Comparison of ENCODE assay signal across 8 cellular contexts in genomic region chr3:32577621-32578556, GRCh38. TPM values are rescaled to one million over a fixed set of nuclear protein-coding genes. Genes with fewer than 3 reads are reported as not detected.
DNase-seq lines count a peak whose midpoint lies in the region; ATAC-seq and TF ChIP-seq lines count a peak whose summit lies in the region.

No MANE protein-coding gene starts in this region.

- H3F3A ChIP-seq in DOHH2 (ENCODE audit: control insufficient read depth, insufficient read depth): no peaks in the 10 kb centered on the region

- H3K36me3 ChIP-seq in DOHH2 (ENCODE audit: control insufficient read depth, low read length) (no peaks in the 10 kb centered on the region), uterus (no peaks in the 10 kb centered on the region)

- H3K4me3 ChIP-seq in DOHH2 (ENCODE audit: low read length) (peak overlapping the region; percentile 50), WI38 (ENCODE audit: low read depth, low read length) (peak overlapping the region; percentile 13), uterus (no peak overlapping the region)

- intact Hi-C loops in uterus (cut with DNase I; ENCODE audit: low total_unique reads): no loop called here
- intact Hi-C loops in posterior vena cava (cut with DNase I): loop anchor here in 1 of 2 donors (1.0 kb wide), 1 partner anchor 33 kb away; no protein-coding TSS in a partner anchor

- H3K4me1 ChIP-seq in DOHH2 (ENCODE audit: control insufficient read depth, low read length) (peaks cover 16% of the 10 kb centered on the region), uterus (no peaks in the 10 kb centered on the region)

- H3K27ac ChIP-seq in DOHH2 (ENCODE audit: low read depth, low read length) (peak overlapping the region; percentile 39), uterus (peak overlapping the region in 1 of 2 donors; percentile 41)

- no peak for TF ChIP-seq POLR2A in uterus (IDR thresholded peaks at IDR 0.05)

- TF ChIP-seq CTCF in DOHH2 (IDR thresholded peaks at IDR 0.05; ENCODE audit: low read depth, low read length, poor library complexity, severe bottlenecking): no peak
- TF ChIP-seq CTCF in WI38 (IDR thresholded peaks at IDR 0.05; ENCODE audit: low read depth, low read length): no peak
- TF ChIP-seq CTCF in uterus (IDR thresholded peaks at IDR 0.05): no peak

- DNase-seq in hippocampal formation (lab: John Stamatoyannopoulos, UW) (peak; percentile 27 to 44), NCI-H526 treated with DMSO at 0.1 percent for 48 hours (lab: John Stamatoyannopoulos, UW) (no peak), uterus (no peak), posterior vena cava (ENCODE audit: low spot score) (no peak)

- H3K79me2 ChIP-seq in DOHH2 (ENCODE audit: control insufficient read depth, low read length): no peaks in the 10 kb centered on the region

- no peaks in the 10 kb centered on the region for H4K20me1 ChIP-seq in DOHH2 (ENCODE audit: control insufficient read depth, insufficient read depth, low read depth, low read length)

- ATAC-seq in GM19351 (IDR thresholded peaks at IDR 0.05; ENCODE audit: unreplicated experiment) (peak; percentile 95), HG03354 (IDR thresholded peaks at IDR 0.05; ENCODE audit: poor library complexity, severe bottlenecking, unreplicated experiment) (peak; percentile 92)

- H3K27me3 ChIP-seq in DOHH2 (ENCODE audit: control insufficient read depth, low read length) (no peaks in the 10 kb centered on the region), uterus (no peaks in the 10 kb centered on the region)

- H3K9me3 ChIP-seq in DOHH2 (ENCODE audit: control insufficient read depth, insufficient read depth, low read length): no peaks in the 10 kb centered on the region
- no peaks in the 10 kb centered on the region for H3K9me3 ChIP-seq in uterus

- no peaks in the 10 kb centered on the region for H3K9me2 ChIP-seq in DOHH2 (replicated peaks; ENCODE audit: control insufficient read depth, low read length)

- H3K4me2 ChIP-seq in DOHH2 (ENCODE audit: low read length): peak overlapping the region; percentile 73

RNA-seq across cellular contexts. Expression of gene DYNC1LI1, which starts 7.2 kb away (rescaled TPM):
- total RNA-seq in uterus (10 to 100 TPM in 3 of 4 donors, 1 to 10 TPM in 1; 9.5 to 65.9 (median 41.0) TPM), posterior vena cava (10 to 100 TPM; 33.5 to 42.4 TPM)

Comparison
In these comparisons a context has a peak if more than half of its experiments do, and no peak if none do; other contexts are left out.
1. H3K4me3 ChIP-seq: peak in DOHH2 (single experiment) and WI38 (single experiment); none in uterus (0 of 2).
2. DNase-seq: peak in hippocampal formation (2 of 2); none in NCI-H526 treated with DMSO at 0.1 percent for 48 hours (single experiment), uterus (0 of 2) and posterior vena cava (single experiment).